Comparison of ENCODE assay signal across 22 cellular contexts in the genomic region with DNA sequence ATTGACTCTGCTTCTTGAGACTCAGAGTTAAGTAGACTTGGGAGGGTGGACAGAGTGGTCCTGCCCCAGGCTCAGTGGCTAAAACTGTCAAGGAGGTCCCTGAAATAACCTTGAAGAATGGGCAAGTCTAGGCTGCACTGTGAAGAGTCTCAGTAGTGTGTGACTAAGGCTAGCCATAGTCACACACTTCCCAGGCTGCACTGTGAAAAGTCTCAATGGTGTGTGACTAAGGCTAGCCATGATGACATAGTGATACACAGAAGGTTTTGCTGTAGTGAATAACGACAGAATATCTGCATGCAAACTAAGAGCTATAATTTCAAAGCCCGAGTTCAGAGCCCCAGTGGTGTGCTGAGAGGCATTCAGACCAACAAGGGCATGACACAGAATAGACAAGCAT.
DNase-seq lines count a peak whose midpoint lies in the region; ATAC-seq, FAIRE-seq and TF ChIP-seq lines count a peak whose summit lies in the region.
"Had no signal": no experiment of that assay in that cellular context is flagged by ENCODE, and none has a peak within 500 bp of the region (broad histone marks: within the 10 kb centered on the region; RNA-seq: fewer than 3 reads in every experiment).

No MANE protein-coding gene starts in this region.

- no peak overlapping the region for H3K4me3 Mint-ChIP-seq in activated naive CD4-positive, alpha-beta T cell treated with anti-CD3 and anti-CD28 coated beads, Interleukin-2, amount 10 ng/mL, durations not matched to agents 7 days and 5 days
- H3K4me3 Mint-ChIP-seq in chondrocyte (ENCODE audit: unreplicated experiment) = no peak overlapping the region
- no peak overlapping the region for H3K4me3 Mint-ChIP-seq in stimulated activated naive CD8-positive, alpha-beta T cell treated with anti-CD3 and anti-CD28 coated beads, Interleukin-15, Interleukin-2, amounts not matched to agents 100 ng/mL and 50 ng/mL, for 24 hours
- H3K4me3 Mint-ChIP-seq: activated CD4-positive, alpha-beta T cell treated with anti-CD3 and anti-CD28 coated beads, Interleukin-2, amount 10 ng/mL, durations not matched to agents 24 days and 14 days; mesothelial cell of epicardium; neural progenitor cell had no signal

- CTCF ChIA-PET in activated naive CD4-positive, alpha-beta T cell treated with anti-CD3 and anti-CD28 coated beads, Interleukin-2, amount 10 ng/mL, durations not matched to agents 7 days and 5 days (lab: Charles Lee) = no interaction called here

- no peaks in the 10 kb centered on the region for H3K9me3 Mint-ChIP-seq in activated naive CD4-positive, alpha-beta T cell treated with anti-CD3 and anti-CD28 coated beads, Interleukin-2, amount 50 U/mL, for 72 hours
- no peaks in the 10 kb centered on the region for H3K9me3 Mint-ChIP-seq in activated naive CD4-positive, alpha-beta T cell treated with anti-CD3 and anti-CD28 coated beads, Interleukin-2, amount 10 ng/mL, durations not matched to agents 7 days and 5 days
- no peaks in the 10 kb centered on the region for H3K9me3 Mint-ChIP-seq in chondrocyte (ENCODE audit: low read depth)
- H3K9me3 Mint-ChIP-seq in stimulated activated naive CD8-positive, alpha-beta T cell treated with anti-CD3 and anti-CD28 coated beads, Interleukin-15, Interleukin-2, amounts not matched to agents 100 ng/mL and 50 ng/mL, for 24 hours = no peaks in the 10 kb centered on the region
- H3K9me3 Mint-ChIP-seq: activated CD4-positive, alpha-beta T cell treated with anti-CD3 and anti-CD28 coated beads, Interleukin-2, amount 10 ng/mL, durations not matched to agents 24 days and 14 days; activated T-helper 2 cell treated with anti-CD3 and anti-CD28 coated beads, Interferon-gamma antibody, Interleukin-2, Interleukin-4, amounts not matched to agents 10 μg/mL and 5 μg/mL and 100 μg/mL, durations not matched to agents 14 hours and 24 hours and 36 hours; neural progenitor cell had no signal

- no peaks in the 10 kb centered on the region for H3K27me3 ChIP-seq in tibial artery
- H3K27me3 ChIP-seq: body of pancreas, dorsolateral prefrontal cortex, heart right ventricle, neural progenitor cell had no signal

- H3K36me3 Mint-ChIP-seq in activated naive CD4-positive, alpha-beta T cell treated with anti-CD3 and anti-CD28 coated beads, Interleukin-2, amount 50 U/mL, for 72 hours = no peaks in the 10 kb centered on the region
- H3K36me3 Mint-ChIP-seq in activated naive CD4-positive, alpha-beta T cell treated with anti-CD3 and anti-CD28 coated beads, Interleukin-2, amount 10 ng/mL, durations not matched to agents 7 days and 5 days = no peaks in the 10 kb centered on the region
- H3K36me3 Mint-ChIP-seq in chondrocyte (ENCODE audit: low read depth) = no peaks in the 10 kb centered on the region
- no peaks in the 10 kb centered on the region for H3K36me3 Mint-ChIP-seq in stimulated activated naive CD8-positive, alpha-beta T cell treated with anti-CD3 and anti-CD28 coated beads, Interleukin-15, Interleukin-2, amounts not matched to agents 100 ng/mL and 50 ng/mL, for 24 hours (ENCODE audit: low read depth)
- H3K36me3 Mint-ChIP-seq: mesothelial cell of epicardium, neural progenitor cell had no signal

- H3K4me1 ChIP-seq in tibial artery = no peaks in the 10 kb centered on the region
- H3K4me1 ChIP-seq: body of pancreas, heart right ventricle, neural progenitor cell had no signal

- no peaks in the 10 kb centered on the region for H3K9me3 ChIP-seq in tibial artery
- H3K9me3 ChIP-seq: body of pancreas, heart right ventricle had no signal

- TF ChIP-seq CTCF in chondrocyte (IDR thresholded peaks at IDR 0.05) = no peak
- TF ChIP-seq CTCF in tibial artery (IDR thresholded peaks at IDR 0.05) = no peak

- H3K4me3 ChIP-seq in tibial artery = no peak overlapping the region
- H3K4me3 ChIP-seq: body of pancreas, dorsolateral prefrontal cortex, heart right ventricle, neural progenitor cell had no signal

- peak in 1 of 2 donors; percentile 5 for DNase-seq in activated naive CD4-positive, alpha-beta T cell treated with anti-CD3 and anti-CD28 coated beads, Interleukin-2, amount 50 U/mL, for 72 hours (ENCODE audit: low spot score in 2 of 2)
- DNase-seq in activated naive CD4-positive, alpha-beta T cell treated with anti-CD3 and anti-CD28 coated beads, Interleukin-2, amount 10 ng/mL, durations not matched to agents 7 days and 5 days = no peak
- peak; percentile 47 for DNase-seq in LHCN-M2 (ENCODE audit: low read depth)
- no peak for DNase-seq in chondrocyte (ENCODE audit: low spot score)
- DNase-seq in tibial artery = no peak
- no peak for DNase-seq in frontal cortex (ENCODE audit: low spot score in 2 of 2)
- DNase-seq: activated CD4-positive, alpha-beta T cell treated with anti-CD3 and anti-CD28 coated beads, Interleukin-2, amount 10 ng/mL, durations not matched to agents 24 days and 14 days; body of pancreas; dorsolateral prefrontal cortex; GDM1; heart right ventricle; kidney; NCI-H1930; NCI-H510A treated with DMSO at 0.1 percent for 48 hours; T-helper 9 cell had no signal

- no peak overlapping the region for H3K27ac ChIP-seq in tibial artery
- H3K27ac ChIP-seq: body of pancreas, dorsolateral prefrontal cortex, heart right ventricle, neural progenitor cell had no signal

- peak; percentile 89 to 95 for ATAC-seq in activated naive CD4-positive, alpha-beta T cell treated with anti-CD3 and anti-CD28 coated beads, Interleukin-2, amount 50 U/mL, for 72 hours
- ATAC-seq in GM18520 (IDR thresholded peaks at IDR 0.05; ENCODE audit: unreplicated experiment) = no peak
- ATAC-seq: body of pancreas, heart right ventricle had no signal

- no peak overlapping the region for H3K27ac Mint-ChIP-seq in activated naive CD4-positive, alpha-beta T cell treated with anti-CD3 and anti-CD28 coated beads, Interleukin-2, amount 50 U/mL, for 72 hours
- no peak overlapping the region for H3K27ac Mint-ChIP-seq in activated naive CD4-positive, alpha-beta T cell treated with anti-CD3 and anti-CD28 coated beads, Interleukin-2, amount 10 ng/mL, durations not matched to agents 7 days and 5 days
- peak overlapping the region; percentile 2 for H3K27ac Mint-ChIP-seq in chondrocyte (ENCODE audit: unreplicated experiment)
- peak overlapping the region; percentile 74 for H3K27ac Mint-ChIP-seq in stimulated activated naive CD8-positive, alpha-beta T cell treated with anti-CD3 and anti-CD28 coated beads, Interleukin-15, Interleukin-2, amounts not matched to agents 100 ng/mL and 50 ng/mL, for 24 hours
- H3K27ac Mint-ChIP-seq: activated CD4-positive, alpha-beta T cell treated with anti-CD3 and anti-CD28 coated beads, Interleukin-2, amount 10 ng/mL, durations not matched to agents 24 days and 14 days; activated T-helper 2 cell treated with anti-CD3 and anti-CD28 coated beads, Interferon-gamma antibody, Interleukin-2, Interleukin-4, amounts not matched to agents 10 μg/mL and 5 μg/mL and 100 μg/mL, durations not matched to agents 14 hours and 24 hours and 36 hours; mesothelial cell of epicardium; neural progenitor cell had no signal

- H3K27me3 Mint-ChIP-seq in activated naive CD4-positive, alpha-beta T cell treated with anti-CD3 and anti-CD28 coated beads, Interleukin-2, amount 10 ng/mL, durations not matched to agents 7 days and 5 days = peaks cover 4% of the 10 kb centered on the region
- H3K27me3 Mint-ChIP-seq in chondrocyte (ENCODE audit: low read depth) = no peaks in the 10 kb centered on the region
- H3K27me3 Mint-ChIP-seq in stimulated activated naive CD8-positive, alpha-beta T cell treated with anti-CD3 and anti-CD28 coated beads, Interleukin-15, Interleukin-2, amounts not matched to agents 100 ng/mL and 50 ng/mL, for 24 hours = peaks cover 3% of the 10 kb centered on the region
- H3K27me3 Mint-ChIP-seq: activated CD4-positive, alpha-beta T cell treated with anti-CD3 and anti-CD28 coated beads, Interleukin-2, amount 10 ng/mL, durations not matched to agents 24 days and 14 days had no signal

- intact Hi-C loops in tibial artery (cut with DNase I; ENCODE audit: low total_unique reads) = no loop called here

- H3K36me3 ChIP-seq in tibial artery = no peaks in the 10 kb centered on the region
- H3K36me3 ChIP-seq: heart right ventricle, neural progenitor cell had no signal

- FAIRE-seq in frontal cortex (lab: Jason Lieb, UNC) = no peak
- FAIRE-seq: GM12891, H1 had no signal

- H3K4me1 Mint-ChIP-seq in activated naive CD4-positive, alpha-beta T cell treated with anti-CD3 and anti-CD28 coated beads, Interleukin-2, amount 10 ng/mL, durations not matched to agents 7 days and 5 days = no peaks in the 10 kb centered on the region
- peaks cover 6% of the 10 kb centered on the region for H3K4me1 Mint-ChIP-seq in chondrocyte (ENCODE audit: low read depth)
- H3K4me1 Mint-ChIP-seq in stimulated activated naive CD8-positive, alpha-beta T cell treated with anti-CD3 and anti-CD28 coated beads, Interleukin-15, Interleukin-2, amounts not matched to agents 100 ng/mL and 50 ng/mL, for 24 hours (ENCODE audit: low read depth) = peaks cover 35% of the 10 kb centered on the region
- H3K4me1 Mint-ChIP-seq: activated CD4-positive, alpha-beta T cell treated with anti-CD3 and anti-CD28 coated beads, Interleukin-2, amount 10 ng/mL, durations not matched to agents 24 days and 14 days; mesothelial cell of epicardium; neural progenitor cell had no signal

Comparison
In these comparisons a context has a peak if more than half of its experiments do, and no peak if none do; other contexts are left out.
1. H3K27ac Mint-ChIP-seq: peak in chondrocyte (single experiment) and stimulated activated naive CD8-positive, alpha-beta T cell treated with anti-CD3 and anti-CD28 coated beads, Interleukin-15, Interleukin-2, amounts not matched to agents 100 ng/mL and 50 ng/mL, for 24 hours (single experiment); none in activated naive CD4-positive, alpha-beta T cell treated with anti-CD3 and anti-CD28 coated beads, Interleukin-2, amount 50 U/mL, for 72 hours (0 of 2) and activated naive CD4-positive, alpha-beta T cell treated with anti-CD3 and anti-CD28 coated beads, Interleukin-2, amount 10 ng/mL, durations not matched to agents 7 days and 5 days (single experiment).